In the genomic region with DNA sequence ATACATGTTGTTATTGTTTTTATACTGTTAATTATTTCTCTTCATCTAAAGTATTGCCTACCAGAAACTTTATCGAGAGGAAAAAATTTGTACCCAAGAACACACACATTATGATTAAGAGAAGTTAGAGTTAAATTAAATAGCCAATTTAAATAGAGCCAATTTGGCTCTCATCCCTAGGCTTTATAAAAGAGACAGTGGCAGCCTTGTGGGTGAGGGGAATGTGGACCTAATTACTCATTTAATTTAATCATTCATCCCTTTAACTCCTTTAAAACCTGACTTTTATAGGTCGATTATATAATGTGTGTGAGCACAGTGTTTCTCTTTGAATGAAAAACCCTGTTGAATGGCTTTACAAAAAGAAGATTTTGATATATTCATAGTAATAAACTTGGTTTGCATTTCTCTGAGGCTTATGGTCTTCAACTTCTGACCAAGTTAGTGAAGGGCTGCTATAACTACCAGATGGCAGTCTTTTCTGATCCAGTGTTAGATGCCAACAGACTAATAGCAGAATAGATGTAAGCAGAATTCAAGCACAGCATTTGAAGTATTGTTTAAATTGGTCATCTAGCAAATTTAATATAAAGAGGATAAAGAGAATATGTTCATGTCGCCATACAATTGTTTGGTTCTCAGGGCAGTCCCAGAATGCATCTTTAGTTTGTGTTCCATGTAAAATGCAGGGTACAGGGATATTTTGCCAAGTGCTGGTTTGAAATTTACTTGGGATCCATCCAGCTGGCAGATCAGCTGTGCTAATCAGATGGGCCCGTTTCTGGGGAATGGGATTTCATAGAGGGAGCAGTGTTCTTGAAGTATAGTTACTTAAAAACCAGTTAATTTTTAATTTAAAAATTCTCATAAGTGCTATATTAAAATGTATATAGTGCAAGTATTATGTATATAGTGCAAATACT, we compare ENCODE assay signal across 13 cellular contexts. TPM values are rescaled to one million over a fixed set of nuclear protein-coding genes. Genes with fewer than 3 reads are reported as not detected.
DNase-seq lines count a peak whose midpoint lies in the region; ATAC-seq and TF ChIP-seq lines count a peak whose summit lies in the region.
"Had no signal": no experiment of that assay in that cellular context is flagged by ENCODE, and none has a peak within 500 bp of the region (broad histone marks: within the 10 kb centered on the region; RNA-seq: fewer than 3 reads in every experiment).

No MANE protein-coding gene starts in this region.

- peaks cover 5% of the 10 kb centered on the region for H3K36me3 Mint-ChIP-seq in activated naive CD4-positive, alpha-beta T cell treated with anti-CD3 and anti-CD28 coated beads, Interleukin-2, amount 50 U/mL, for 24 hours
- peaks cover 12% of the 10 kb centered on the region for H3K36me3 Mint-ChIP-seq in activated CD4-positive, alpha-beta memory T cell treated with anti-CD3 and anti-CD28 coated beads, Interleukin-2, amount 10 ng/mL, durations not matched to agents 7 days and 5 days (ENCODE audit: low read depth)

- CTCF ChIA-PET in activated CD4-positive, alpha-beta memory T cell treated with anti-CD3 and anti-CD28 coated beads, Interleukin-2, amount 10 ng/mL, durations not matched to agents 7 days and 5 days (lab: Charles Lee), result no interaction called here

- H3K9me3 ChIP-seq in right lobe of liver (no peaks in the 10 kb centered on the region), tibial artery (no peaks in the 10 kb centered on the region)
- H3K9me3 ChIP-seq: A549 had no signal

- no peaks in the 10 kb centered on the region for H3K27me3 Mint-ChIP-seq in activated naive CD4-positive, alpha-beta T cell treated with anti-CD3 and anti-CD28 coated beads, Interleukin-2, amount 50 U/mL, for 24 hours
- H3K27me3 Mint-ChIP-seq in activated CD4-positive, alpha-beta memory T cell treated with anti-CD3 and anti-CD28 coated beads, Interleukin-2, amount 10 ng/mL, durations not matched to agents 7 days and 5 days, result no peaks in the 10 kb centered on the region

- 31% methylated on average over 4 of the region's 4 CpGs for WGBS in right lobe of liver (ENCODE audit: insufficient coverage, low coverage, low lambda C conversion rate, missing lambda C conversion rate)

- no peaks in the 10 kb centered on the region for H3K27me3 ChIP-seq in right lobe of liver
- H3K27me3 ChIP-seq in tibial artery, result no peaks in the 10 kb centered on the region

- H3K4me1 ChIP-seq in right lobe of liver (peaks cover 0 to 13% (median 0%) of the 10 kb centered on the region in 4 donors), tibial artery (peaks cover 0 to 48% (median 32%) of the 10 kb centered on the region in 4 donors)
- H3K4me1 ChIP-seq: A549 had no signal

- peaks cover 74% of the 10 kb centered on the region for H3K4me1 Mint-ChIP-seq in activated naive CD4-positive, alpha-beta T cell treated with anti-CD3 and anti-CD28 coated beads, Interleukin-2, amount 50 U/mL, for 24 hours
- peaks cover 45% of the 10 kb centered on the region for H3K4me1 Mint-ChIP-seq in activated CD4-positive, alpha-beta memory T cell treated with anti-CD3 and anti-CD28 coated beads, Interleukin-2, amount 10 ng/mL, durations not matched to agents 7 days and 5 days

- H3K9me3 Mint-ChIP-seq in activated naive CD4-positive, alpha-beta T cell treated with anti-CD3 and anti-CD28 coated beads, Interleukin-2, amount 50 U/mL, for 24 hours, result no peaks in the 10 kb centered on the region
- no peaks in the 10 kb centered on the region for H3K9me3 Mint-ChIP-seq in activated CD4-positive, alpha-beta memory T cell treated with anti-CD3 and anti-CD28 coated beads, Interleukin-2, amount 10 ng/mL, durations not matched to agents 7 days and 5 days

- peak overlapping the region; percentile 91 for H3K27ac Mint-ChIP-seq in activated naive CD4-positive, alpha-beta T cell treated with anti-CD3 and anti-CD28 coated beads, Interleukin-2, amount 50 U/mL, for 24 hours
- no peak overlapping the region for H3K27ac Mint-ChIP-seq in activated CD4-positive, alpha-beta memory T cell treated with anti-CD3 and anti-CD28 coated beads, Interleukin-2, amount 10 ng/mL, durations not matched to agents 7 days and 5 days

- POLR2A ChIA-PET in activated CD4-positive, alpha-beta memory T cell treated with anti-CD3 and anti-CD28 coated beads, Interleukin-2, amount 10 ng/mL, durations not matched to agents 7 days and 5 days (lab: Charles Lee), result no interaction called here

- TF ChIP-seq POLR2A in right lobe of liver (IDR thresholded peaks at IDR 0.05), result no peak

- H3K4me3 ChIP-seq in right lobe of liver (no peak overlapping the region), tibial artery (no peak overlapping the region)
- H3K4me3 ChIP-seq: A549 had no signal

- no peaks in the 10 kb centered on the region for H3K36me3 ChIP-seq in right lobe of liver
- H3K36me3 ChIP-seq in tibial artery, result no peaks in the 10 kb centered on the region

- H3K4me3 Mint-ChIP-seq in activated naive CD4-positive, alpha-beta T cell treated with anti-CD3 and anti-CD28 coated beads, Interleukin-2, amount 50 U/mL, for 24 hours, result peak overlapping the region; percentile 27
- H3K4me3 Mint-ChIP-seq in activated CD4-positive, alpha-beta memory T cell treated with anti-CD3 and anti-CD28 coated beads, Interleukin-2, amount 10 ng/mL, durations not matched to agents 7 days and 5 days, result no peak overlapping the region

- no peak for TF ChIP-seq CTCF in right lobe of liver (IDR thresholded peaks at IDR 0.05)
- no peak for TF ChIP-seq CTCF in tibial artery (IDR thresholded peaks at IDR 0.05)

- intact Hi-C loops in right lobe of liver (cut with DNase I) (no loop called here), tibial artery (cut with DNase I; ENCODE audit: low total_unique reads) (no loop called here)

- ATAC-seq in right lobe of liver, result peak; percentile 86 to 93 (median 89)
- ATAC-seq: A549 had no signal

- DNase-seq in activated naive CD4-positive, alpha-beta T cell (lab: John Stamatoyannopoulos, UW), result no peak
- peak in 1 of 3 donors; percentile 72 for DNase-seq in right lobe of liver
- DNase-seq in tibial artery, result no peak
- no peak for DNase-seq in DMS79 (lab: John Stamatoyannopoulos, UW)
- DNase-seq in NCI-H510A (lab: John Stamatoyannopoulos, UW), result no peak
- DNase-seq in activated CD4-positive, alpha-beta memory T cell treated with anti-CD3 and anti-CD28 coated beads, Interleukin-2, amount 10 ng/mL, durations not matched to agents 7 days and 5 days, result no peak
- DNase-seq: activated CD4-positive, CD25-positive, alpha-beta regulatory T cell treated with anti-CD3 and anti-CD28 coated beads, Interleukin-2, amount 50 U/mL, for 72 hours; activated T-cell treated with anti-CD3 and anti-CD28 coated beads, Interleukin-2, amount 50 U/mL, for 1 hour; trophoblast cell had no signal

- H3K27ac ChIP-seq in cingulate gyrus (ENCODE audit: low read depth, low read length) (peak overlapping the region; percentile 78), right lobe of liver (no peak overlapping the region), tibial artery (peak overlapping the region; percentile 28 to 37)
- H3K27ac ChIP-seq: A549, HL-60 had no signal

RNA-seq across cellular contexts. Expression of gene ADD3, which starts 25.3 kb away (rescaled TPM):
- total RNA-seq in right lobe of liver, result 10 to 100 TPM; 11.7 to 71.3 (median 16.2) TPM
- 100 to 1,000 TPM; 400 to 401 TPM for total RNA-seq in activated CD4-positive, alpha-beta memory T cell treated with anti-CD3 and anti-CD28 coated beads, Interleukin-2, amount 10 ng/mL, durations not matched to agents 7 days and 5 days

Comparison
In these comparisons a context has a peak if more than half of its experiments do, and no peak if none do; other contexts are left out.
1. H3K27ac ChIP-seq: peak in cingulate gyrus (single experiment) and tibial artery (2 of 2); none in right lobe of liver (0 of 3).
2. RNA of gene ADD3, which starts 25.3 kb away (total RNA-seq): 400 to 401 TPM in activated CD4-positive, alpha-beta memory T cell treated with anti-CD3 and anti-CD28 coated beads, Interleukin-2, amount 10 ng/mL, durations not matched to agents 7 days and 5 days; 11.7 to 71.3 TPM in right lobe of liver; every median in the first group is over 4 times any median in the second.